ENCODE assay signal across 1 cellular context in genomic region chr11:65851811-65852507, GRCh38.
TF ChIP-seq lines count a peak whose summit lies in the region.

No MANE protein-coding gene starts in this region.

TF ChIP-seq in K562, 482 proteins besides CTCF, POLR2A, EP300 and RAD21 (continued from another document):
- TF ChIP-seq MGA (IDR thresholded peaks at IDR 0.05) (no peak), ZNF764 (CRISPR knock-in tag; IDR thresholded peaks at IDR 0.05; ENCODE audit: low read depth) (no peak), SRF (CRISPR knock-in tag; IDR thresholded peaks at IDR 0.05) (no peak), MCM3 (IDR thresholded peaks at IDR 0.05) (no peak), ZC3H4 (CRISPR knock-in tag; IDR thresholded peaks at IDR 0.05; ENCODE audit: borderline replicate concordance) (no peak), CBX5 (IDR thresholded peaks at IDR 0.05; ENCODE audit: borderline replicate concordance, low read depth) (no peak), POLR2H (tag; IDR thresholded peaks at IDR 0.05; ENCODE audit: low read depth) (no peak), HMGN3 (IDR thresholded peaks at IDR 0.05; ENCODE audit: borderline replicate concordance, extremely low read depth, insufficient read length, low read depth, low read length) (no peak), ZNF143 (CRISPR knock-in tag; IDR thresholded peaks at IDR 0.05) (peak; percentile 40; the same call in 1 of the 2 replicates), FOXK2 (conservative IDR thresholded peaks at IDR 0.05 in 1 of 2, IDR thresholded peaks at IDR 0.05 in 1 of 2; ENCODE audit: low read depth in 2 of 2) (no peak), ZNF76 (CRISPR knock-in tag; IDR thresholded peaks at IDR 0.05; ENCODE audit: borderline replicate concordance) (no peak), ZNF408 (CRISPR knock-in tag; IDR thresholded peaks at IDR 0.05; ENCODE audit: low read depth) (no peak), ATF4 (CRISPR knock-in tag; IDR thresholded peaks at IDR 0.05) (0 out of 2 replicates have a peak, but pooled peaks have one; percentile 13), HBP1 (CRISPR knock-in tag; IDR thresholded peaks at IDR 0.05) (peak; percentile 75; the same call in 1 of the 2 replicates)
